Comparison of ENCODE assay signal across 18 cellular contexts in the genomic region with DNA sequence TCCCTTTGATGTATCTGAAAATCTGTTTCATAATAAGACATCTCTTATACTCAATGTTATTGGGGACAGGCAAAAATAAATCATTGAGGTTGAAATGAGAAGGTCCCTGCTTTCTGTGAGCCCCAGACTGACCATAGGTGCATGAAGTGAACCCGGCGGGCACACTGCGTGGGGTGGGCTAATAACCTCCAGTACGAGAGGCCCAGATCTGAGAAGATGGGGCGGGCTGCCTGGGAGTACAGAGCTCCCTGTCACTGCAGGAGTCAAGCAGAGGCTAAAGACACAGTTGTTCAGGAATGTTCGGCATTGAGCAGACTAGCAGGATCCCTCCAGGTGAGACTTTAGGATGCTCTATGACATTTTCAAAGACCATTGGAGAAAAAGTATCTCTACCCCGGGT.
DNase-seq lines count a peak whose midpoint lies in the region; ATAC-seq and TF ChIP-seq lines count a peak whose summit lies in the region.
"Had no signal": no experiment of that assay in that cellular context is flagged by ENCODE, and none has a peak within 500 bp of the region (broad histone marks: within the 10 kb centered on the region; RNA-seq: fewer than 3 reads in every experiment).

No MANE protein-coding gene starts in this region.

- peaks cover 10% of the 10 kb centered on the region for H3K79me2 ChIP-seq in ACC112 (ENCODE audit: control insufficient read depth, insufficient read depth, low read length, unreplicated experiment)

- DNase-seq in CD8-positive, alpha-beta memory T cell = no peak
- DNase-seq in activated T-helper 1 cell treated with anti-CD3 and anti-CD28 coated beads, Interleukin-12 subunit alpha, Interleukin-12 subunit beta, Interleukin-2, Interleukin-4 antibody, amounts not matched to agents 30 ng/mL and 10 ng/mL and 1 ng/mL, durations not matched to agents 14 hours and 24 hours and 36 hours (ENCODE audit: low spot score) = no peak
- DNase-seq in neural crest cell (ENCODE audit: low read depth, low spot score) (no peak), mucosa of gallbladder (ENCODE audit: low spot score) (no peak)
- no peak for DNase-seq in central memory CD4-positive, alpha-beta T cell
- DNase-seq: AML-193; CD4-positive, alpha-beta T cell; DMS153; DMS79; GF-D8; GOT3; H9 had no signal

- H3K4me3 Mint-ChIP-seq in CD8-positive, alpha-beta memory T cell = peak overlapping the region in 1 of 7 donors; percentile 59
- no peak overlapping the region for H3K4me3 Mint-ChIP-seq in activated T-helper 1 cell treated with anti-CD3 and anti-CD28 coated beads, Interleukin-12 subunit alpha, Interleukin-12 subunit beta, Interleukin-2, Interleukin-4 antibody, amounts not matched to agents 30 ng/mL and 10 ng/mL and 1 ng/mL, durations not matched to agents 14 hours and 24 hours and 36 hours
- no peak overlapping the region for H3K4me3 Mint-ChIP-seq in neural crest cell
- H3K4me3 Mint-ChIP-seq: CD4-positive, alpha-beta T cell; H9 had no signal

- no peak overlapping the region for H3K4me3 ChIP-seq in ACC112 (ENCODE audit: low read depth, low read length)
- no peak overlapping the region for H3K4me3 ChIP-seq in CD8-positive, alpha-beta memory T cell (ENCODE audit: low read length)

- no peak overlapping the region for H2AFZ ChIP-seq in ACC112 (ENCODE audit: low read length, unreplicated experiment)

- H3K36me3 Mint-ChIP-seq in CD8-positive, alpha-beta memory T cell = peaks cover 0 to 26% (median 3%) of the 10 kb centered on the region in 3 donors
- peaks cover 32% of the 10 kb centered on the region for H3K36me3 Mint-ChIP-seq in activated T-helper 1 cell treated with anti-CD3 and anti-CD28 coated beads, Interleukin-12 subunit alpha, Interleukin-12 subunit beta, Interleukin-2, Interleukin-4 antibody, amounts not matched to agents 30 ng/mL and 10 ng/mL and 1 ng/mL, durations not matched to agents 14 hours and 24 hours and 36 hours (ENCODE audit: low read depth)
- no peaks in the 10 kb centered on the region for H3K36me3 Mint-ChIP-seq in neural crest cell (ENCODE audit: low read depth)

- H3K36me3 ChIP-seq in ACC112 (ENCODE audit: insufficient read depth, low read length) = no peaks in the 10 kb centered on the region
- no peaks in the 10 kb centered on the region for H3K36me3 ChIP-seq in CD8-positive, alpha-beta memory T cell (ENCODE audit: insufficient read depth, low read length)

- CTCF ChIA-PET in CD8-positive, alpha-beta memory T cell (lab: Charles Lee) = interaction anchor here (1.1 kb wide), 1 partner anchor 319 kb away, joined by 3 read pairs; no protein-coding TSS in a partner anchor

- H3K27ac Mint-ChIP-seq in CD8-positive, alpha-beta memory T cell = peak overlapping the region in 6 of 8 donors; percentile 9 to 71 (median 52)
- H3K27ac Mint-ChIP-seq in activated T-helper 1 cell treated with anti-CD3 and anti-CD28 coated beads, Interleukin-12 subunit alpha, Interleukin-12 subunit beta, Interleukin-2, Interleukin-4 antibody, amounts not matched to agents 30 ng/mL and 10 ng/mL and 1 ng/mL, durations not matched to agents 14 hours and 24 hours and 36 hours = peak overlapping the region; percentile 7
- H3K27ac Mint-ChIP-seq in neural crest cell (ENCODE audit: unreplicated experiment) = peak overlapping the region; percentile 12
- H3K27ac Mint-ChIP-seq: CD4-positive, alpha-beta T cell; IgD-negative memory B cell had no signal

- TF ChIP-seq CTCF in neural crest cell (conservative IDR thresholded peaks at IDR 0.05) = no peak

- intact Hi-C loops in activated T-helper 1 cell treated with anti-CD3 and anti-CD28 coated beads, Interleukin-12 subunit alpha, Interleukin-12 subunit beta, Interleukin-2, Interleukin-4 antibody, amounts not matched to agents 30 ng/mL and 10 ng/mL and 1 ng/mL, durations not matched to agents 14 hours and 24 hours and 36 hours (cut with micrococcal nuclease) = no loop called here

- POLR2A ChIA-PET in CD8-positive, alpha-beta memory T cell (lab: Charles Lee) = no interaction called here

- H3K9me3 Mint-ChIP-seq in CD8-positive, alpha-beta memory T cell = no peaks in the 10 kb centered on the region
- no peaks in the 10 kb centered on the region for H3K9me3 Mint-ChIP-seq in activated T-helper 1 cell treated with anti-CD3 and anti-CD28 coated beads, Interleukin-12 subunit alpha, Interleukin-12 subunit beta, Interleukin-2, Interleukin-4 antibody, amounts not matched to agents 30 ng/mL and 10 ng/mL and 1 ng/mL, durations not matched to agents 14 hours and 24 hours and 36 hours
- H3K9me3 Mint-ChIP-seq in neural crest cell = no peaks in the 10 kb centered on the region
- H3K9me3 Mint-ChIP-seq: CD4-positive, alpha-beta T cell; H9; IgD-negative memory B cell had no signal

- H3K4me1 ChIP-seq in ACC112 (ENCODE audit: control insufficient read depth, insufficient read depth, low read length, unreplicated experiment) = peaks cover 63% of the 10 kb centered on the region
- no peaks in the 10 kb centered on the region for H3K4me1 ChIP-seq in CD8-positive, alpha-beta memory T cell (ENCODE audit: insufficient read depth, low read length)

- no peaks in the 10 kb centered on the region for H3K27me3 Mint-ChIP-seq in CD8-positive, alpha-beta memory T cell
- no peaks in the 10 kb centered on the region for H3K27me3 Mint-ChIP-seq in activated T-helper 1 cell treated with anti-CD3 and anti-CD28 coated beads, Interleukin-12 subunit alpha, Interleukin-12 subunit beta, Interleukin-2, Interleukin-4 antibody, amounts not matched to agents 30 ng/mL and 10 ng/mL and 1 ng/mL, durations not matched to agents 14 hours and 24 hours and 36 hours (ENCODE audit: insufficient read depth)
- peaks cover 4% of the 10 kb centered on the region for H3K27me3 Mint-ChIP-seq in neural crest cell (ENCODE audit: low read depth)
- H3K27me3 Mint-ChIP-seq: CD4-positive, alpha-beta T cell; IgD-negative memory B cell had no signal

- peaks cover 47 to 81% (median 65%) of the 10 kb centered on the region in 3 donors for H3K4me1 Mint-ChIP-seq in CD8-positive, alpha-beta memory T cell
- peaks cover 48% of the 10 kb centered on the region for H3K4me1 Mint-ChIP-seq in activated T-helper 1 cell treated with anti-CD3 and anti-CD28 coated beads, Interleukin-12 subunit alpha, Interleukin-12 subunit beta, Interleukin-2, Interleukin-4 antibody, amounts not matched to agents 30 ng/mL and 10 ng/mL and 1 ng/mL, durations not matched to agents 14 hours and 24 hours and 36 hours (ENCODE audit: low read depth)
- H3K4me1 Mint-ChIP-seq in neural crest cell = peaks cover 25% of the 10 kb centered on the region

- no peaks in the 10 kb centered on the region for H3K9me3 ChIP-seq in CD8-positive, alpha-beta memory T cell (ENCODE audit: low read length)

- no peaks in the 10 kb centered on the region for H3K27me3 ChIP-seq in ACC112 (ENCODE audit: insufficient read depth, low read length)
- H3K27me3 ChIP-seq in CD8-positive, alpha-beta memory T cell (ENCODE audit: insufficient read depth, low read length, poor library complexity, severe bottlenecking) = no peaks in the 10 kb centered on the region

- no peak for ATAC-seq in HG03095 (IDR thresholded peaks at IDR 0.05; ENCODE audit: unreplicated experiment)
- no peak for ATAC-seq in esophagus mucosa
- ATAC-seq: HepG2 had no signal

- peak overlapping the region; percentile 83; the same call in 1 of the 2 replicates for H3K27ac ChIP-seq in ACC112 (ENCODE audit: low read depth, low read length)
- H3K27ac ChIP-seq in CD8-positive, alpha-beta memory T cell (ENCODE audit: low read depth, low read length) = no peak overlapping the region
- H3K27ac ChIP-seq: C4-2B had no signal
